Comparison of ENCODE assay signal across 1 cellular context in genomic region chr17:75763269-75763607, GRCh38.
TF ChIP-seq lines count a peak whose summit lies in the region.

No MANE protein-coding gene starts in this region.

TF ChIP-seq in K562, 482 proteins besides CTCF, POLR2A, EP300 and RAD21:
- no peak for TF ChIP-seq ID3 (CRISPR knock-in tag; IDR thresholded peaks at IDR 0.05)
- TF ChIP-seq ID3 (tag; IDR thresholded peaks at IDR 0.05) = no peak
- no peak for TF ChIP-seq ATF1 (CRISPR knock-in tag; IDR thresholded peaks at IDR 0.05)
- TF ChIP-seq ATF1 (tag; IDR thresholded peaks at IDR 0.05) = no peak
- no peak for TF ChIP-seq BHLHE40 (IDR thresholded peaks at IDR 0.05; ENCODE audit: low read length)
- 0 out of 2 replicates have a peak, but pooled peaks have one; percentile 20 for TF ChIP-seq ZNF143 (CRISPR knock-in tag; IDR thresholded peaks at IDR 0.05)
